ENCODE assay signal across 21 cellular contexts in the genomic region with DNA sequence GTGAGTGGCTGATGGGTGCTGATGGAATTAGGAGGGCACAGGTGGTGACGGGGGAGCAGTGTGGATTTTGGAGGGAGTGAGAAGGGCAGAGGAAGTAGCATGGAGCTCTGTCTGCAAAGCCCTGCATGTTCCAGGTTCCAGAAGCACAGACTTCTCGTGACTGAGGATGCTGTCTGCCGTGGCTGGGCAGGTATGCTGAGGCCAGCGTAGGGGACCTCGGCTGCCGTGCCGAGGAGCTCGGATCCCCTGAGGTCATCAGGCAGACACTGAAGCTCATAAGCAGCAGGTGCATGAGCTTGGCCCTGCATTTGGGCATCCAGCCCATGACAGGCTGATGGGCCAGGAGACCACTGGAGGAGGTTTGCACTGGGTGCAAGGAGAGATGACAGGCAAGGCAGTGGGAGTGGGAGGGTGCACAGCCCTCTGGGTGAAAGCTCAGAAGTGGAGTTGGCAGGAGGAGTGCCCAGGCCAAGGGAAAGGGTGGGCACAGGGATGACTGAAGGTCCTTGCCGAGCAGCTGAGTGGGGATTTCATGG.
DNase-seq lines count a peak whose midpoint lies in the region; ATAC-seq and TF ChIP-seq lines count a peak whose summit lies in the region.
"Had no signal": no experiment of that assay in that cellular context is flagged by ENCODE, and none has a peak within 500 bp of the region (broad histone marks: within the 10 kb centered on the region; RNA-seq: fewer than 3 reads in every experiment).

No MANE protein-coding gene starts in this region.

- H3K27ac Mint-ChIP-seq in CD4-positive, alpha-beta memory T cell, result peak overlapping the region in 4 of 7 donors; percentile 43 to 80 (median 72)
- peak overlapping the region; percentile 46 for H3K27ac Mint-ChIP-seq in activated naive CD8-positive, alpha-beta T cell treated with anti-CD3 and anti-CD28 coated beads, Interleukin-2, amount 50 U/mL, for 24 hours
- peak overlapping the region in 6 of 10 donors; percentile 27 to 89 (median 52) for H3K27ac Mint-ChIP-seq in naive thymus-derived CD8-positive, alpha-beta T cell

- H3K9ac ChIP-seq in BLaER1 treated with 17β-estradiol and CSF1 and Interleukin-3, amounts not matched to agents 10 nM and 100 nM, result no peak overlapping the region

- H3K4me1 ChIP-seq in BLaER1 treated with 17β-estradiol and CSF1 and Interleukin-3, amounts not matched to agents 10 nM and 100 nM, result peaks cover 66 to 100% (median 100%) of the 10 kb centered on the region in 10 experiments
- peaks cover 23% of the 10 kb centered on the region for H3K4me1 ChIP-seq in CD4-positive, alpha-beta memory T cell (ENCODE audit: insufficient read depth, low read length)
- no peaks in the 10 kb centered on the region for H3K4me1 ChIP-seq in testis
- H3K4me1 ChIP-seq: BE2C had no signal

- intact Hi-C loops in CD4-positive, alpha-beta memory T cell (cut with micrococcal nuclease), result no loop called here
- intact Hi-C loops in testis (cut with DNase I; ENCODE audit: low total_unique reads), result no loop called here

- no peak overlapping the region for H3K4me3 Mint-ChIP-seq in CD4-positive, alpha-beta memory T cell
- no peak overlapping the region for H3K4me3 Mint-ChIP-seq in activated naive CD8-positive, alpha-beta T cell treated with anti-CD3 and anti-CD28 coated beads, Interleukin-2, amount 50 U/mL, for 24 hours
- H3K4me3 Mint-ChIP-seq in naive thymus-derived CD8-positive, alpha-beta T cell, result peak overlapping the region in 1 of 10 donors; percentile 12

- peak overlapping the region in 8 of 11 experiments; percentile 89 to 97 (median 96); a peak in 15 of 22 replicates for H3K4me2 ChIP-seq in BLaER1 treated with 17β-estradiol and CSF1 and Interleukin-3, amounts not matched to agents 10 nM and 100 nM

- H3K36me3 ChIP-seq in BLaER1 treated with 17β-estradiol and CSF1 and Interleukin-3, amounts not matched to agents 10 nM and 100 nM, result peaks cover 0 to 11% (median 0%) of the 10 kb centered on the region in 11 experiments; a peak in 1 of 22 replicates
- no peaks in the 10 kb centered on the region for H3K36me3 ChIP-seq in CD4-positive, alpha-beta memory T cell (ENCODE audit: insufficient read depth, low read length)
- no peaks in the 10 kb centered on the region for H3K36me3 ChIP-seq in testis (ENCODE audit: low read depth, missing control alignments)
- H3K36me3 ChIP-seq: BE2C, SJSA1 had no signal

- POLR2A ChIA-PET in CD4-positive, alpha-beta memory T cell (lab: Charles Lee; ENCODE audit: partially characterized antibody), result no interaction called here
- POLR2A ChIA-PET in naive thymus-derived CD8-positive, alpha-beta T cell (lab: Charles Lee), result interaction anchor here (0.5 kb wide), 1 partner anchor 10 kb away, joined by 4 read pairs; no protein-coding TSS in a partner anchor

- WGBS in testis, 2 donors, result 88 to 90% methylated on average over 9 of the region's 9 CpGs

- no peak for TF ChIP-seq POLR2A in testis (IDR thresholded peaks at IDR 0.05)

- no peaks in the 10 kb centered on the region for H3K9me3 Mint-ChIP-seq in CD4-positive, alpha-beta memory T cell
- H3K9me3 Mint-ChIP-seq in activated naive CD8-positive, alpha-beta T cell treated with anti-CD3 and anti-CD28 coated beads, Interleukin-2, amount 50 U/mL, for 24 hours, result no peaks in the 10 kb centered on the region
- no peaks in the 10 kb centered on the region for H3K9me3 Mint-ChIP-seq in naive thymus-derived CD8-positive, alpha-beta T cell

- CTCF ChIA-PET in CD4-positive, alpha-beta memory T cell (lab: Charles Lee; ENCODE audit: partially characterized antibody), result interaction anchor here (1.2 kb wide), 1 partner anchor 42 kb away, joined by 3 read pairs; no protein-coding TSS in a partner anchor

- H4K20me1 ChIP-seq in BLaER1 treated with 17β-estradiol and CSF1 and Interleukin-3, amounts not matched to agents 10 nM and 100 nM, result peaks cover 0 to 100% (median 97%) of the 10 kb centered on the region in 11 experiments; a peak in 19 of 22 replicates

- H3K27ac ChIP-seq in BLaER1 treated with 17β-estradiol and CSF1 and Interleukin-3, amounts not matched to agents 10 nM and 100 nM, result 0 out of 22 replicates have a peak overlapping the region, but pooled peaks of 1 of the 11 experiments have one; percentile 8
- H3K27ac ChIP-seq in CD4-positive, alpha-beta memory T cell (ENCODE audit: low read depth, low read length), result no peak overlapping the region
- no peak overlapping the region for H3K27ac ChIP-seq in testis
- H3K27ac ChIP-seq: HL-60, SJSA1 had no signal

- no peak for ATAC-seq in activated naive CD8-positive, alpha-beta T cell treated with anti-CD3 and anti-CD28 coated beads, Interleukin-2, amount 50 U/mL, for 24 hours
- ATAC-seq in naive thymus-derived CD8-positive, alpha-beta T cell, result no peak
- ATAC-seq in HG02938 (IDR thresholded peaks at IDR 0.05; ENCODE audit: unreplicated experiment) (no peak), GM18867 (IDR thresholded peaks at IDR 0.05; ENCODE audit: unreplicated experiment) (no peak)
- ATAC-seq: HepG2, Right ventricle myocardium inferior had no signal

- no peak overlapping the region for H3K4me3 ChIP-seq in BLaER1 treated with 17β-estradiol and CSF1 and Interleukin-3, amounts not matched to agents 10 nM and 100 nM
- no peak overlapping the region for H3K4me3 ChIP-seq in CD4-positive, alpha-beta memory T cell (ENCODE audit: low read length in 2 of 2)
- H3K4me3 ChIP-seq in testis, result no peak overlapping the region
- H3K4me3 ChIP-seq: SJSA1 had no signal

- H3K9me3 ChIP-seq in BLaER1 treated with 17β-estradiol and CSF1 and Interleukin-3, amounts not matched to agents 10 nM and 100 nM (replicated peaks in 1 of 11), result no peaks in the 10 kb centered on the region; a peak in 1 of 22 replicates
- H3K9me3 ChIP-seq in CD4-positive, alpha-beta memory T cell (ENCODE audit: control insufficient read depth in 1 of 2, low read length in 2 of 2), result no peaks in the 10 kb centered on the region
- H3K9me3 ChIP-seq in testis, result no peaks in the 10 kb centered on the region
- H3K9me3 ChIP-seq: BE2C, SJSA1 had no signal

- no peaks in the 10 kb centered on the region for H3K36me3 Mint-ChIP-seq in CD4-positive, alpha-beta memory T cell
- no peaks in the 10 kb centered on the region for H3K36me3 Mint-ChIP-seq in activated naive CD8-positive, alpha-beta T cell treated with anti-CD3 and anti-CD28 coated beads, Interleukin-2, amount 50 U/mL, for 24 hours (ENCODE audit: low read depth)
- no peaks in the 10 kb centered on the region for H3K36me3 Mint-ChIP-seq in naive thymus-derived CD8-positive, alpha-beta T cell

- peaks cover 5 to 22% (median 18%) of the 10 kb centered on the region in 4 donors for H3K4me1 Mint-ChIP-seq in CD4-positive, alpha-beta memory T cell
- peaks cover 29% of the 10 kb centered on the region for H3K4me1 Mint-ChIP-seq in activated naive CD8-positive, alpha-beta T cell treated with anti-CD3 and anti-CD28 coated beads, Interleukin-2, amount 50 U/mL, for 24 hours
- peaks cover 22 to 77% (median 61%) of the 10 kb centered on the region in 4 donors for H3K4me1 Mint-ChIP-seq in naive thymus-derived CD8-positive, alpha-beta T cell

- DNase-seq in CD4-positive, alpha-beta memory T cell, result no peak
- no peak for DNase-seq in activated naive CD8-positive, alpha-beta T cell treated with anti-CD3 and anti-CD28 coated beads, Interleukin-2, amount 50 U/mL, for 24 hours
- DNase-seq in naive thymus-derived CD8-positive, alpha-beta T cell, result no peak
- no peak for DNase-seq in testis
- DNase-seq in dedifferentiated amniotic fluid mesenchymal stem cell (ENCODE audit: extremely low spot score), result no peak
- DNase-seq: BE2C, DMS79, KG1, NCI-H1092 treated with DMSO at 0.1 percent for 48 hours, NCI-H146, NCI-H2029 treated with DMSO at 0.1 percent for 48 hours, NCI-H524 treated with DMSO at 0.1 percent for 48 hours, NCI-H82, OCI-M1 had no signal

- TF ChIP-seq CTCF in testis (IDR thresholded peaks at IDR 0.05), result no peak

- H3K27me3 ChIP-seq in BLaER1 treated with 17β-estradiol and CSF1 and Interleukin-3, amounts not matched to agents 10 nM and 100 nM, result no peaks in the 10 kb centered on the region
- H3K27me3 ChIP-seq in CD4-positive, alpha-beta memory T cell (ENCODE audit: insufficient read depth, low read length), result no peaks in the 10 kb centered on the region
- H3K27me3 ChIP-seq in testis, result no peaks in the 10 kb centered on the region
- H3K27me3 ChIP-seq: BE2C, SJSA1 had no signal

- no peaks in the 10 kb centered on the region for H3K27me3 Mint-ChIP-seq in CD4-positive, alpha-beta memory T cell
- H3K27me3 Mint-ChIP-seq in activated naive CD8-positive, alpha-beta T cell treated with anti-CD3 and anti-CD28 coated beads, Interleukin-2, amount 50 U/mL, for 24 hours, result no peaks in the 10 kb centered on the region
- H3K27me3 Mint-ChIP-seq in naive thymus-derived CD8-positive, alpha-beta T cell, result no peaks in the 10 kb centered on the region
